Comparison of ENCODE assay signal across 15 cellular contexts in the genomic region with DNA sequence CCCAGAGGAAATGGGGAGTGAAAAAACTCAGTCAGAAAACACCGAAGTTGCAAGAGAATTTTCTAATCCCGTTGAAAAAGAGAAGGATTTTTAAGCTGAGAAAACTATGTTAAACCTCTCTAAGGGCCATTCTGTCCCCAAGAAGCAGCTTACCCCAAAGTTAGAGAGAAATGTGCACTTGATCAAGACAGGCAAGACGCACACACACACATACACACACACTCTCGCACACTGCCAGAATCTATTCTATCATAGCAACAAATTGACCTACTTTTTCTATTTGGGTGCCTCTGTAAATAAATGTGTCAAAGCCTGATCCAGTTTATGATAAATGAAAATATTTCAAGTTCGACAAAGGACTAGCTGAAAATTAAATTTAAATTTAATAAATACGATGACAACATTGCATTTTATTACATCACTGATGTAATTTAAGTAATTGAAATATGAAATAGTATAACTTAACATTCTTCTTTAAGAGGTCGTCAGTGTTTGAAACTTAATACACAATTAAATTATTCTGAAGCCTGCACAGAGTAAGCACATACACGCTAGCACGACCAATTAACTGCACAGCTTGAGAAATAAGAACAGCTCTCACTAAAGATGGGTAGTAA. TPM values are rescaled to one million over a fixed set of nuclear protein-coding genes. Genes with fewer than 3 reads are reported as not detected.
A peak's percentile ranks its signal among the peaks of the same experiment; 100 is the strongest.
DNase-seq lines count a peak whose midpoint lies in the region; ATAC-seq and TF ChIP-seq lines count a peak whose summit lies in the region.
"Had no signal": no experiment of that assay in that cellular context is flagged by ENCODE, and none has a peak within 500 bp of the region (broad histone marks: within the 10 kb centered on the region; RNA-seq: fewer than 3 reads in every experiment).

No MANE protein-coding gene starts in this region.

- H4K91ac ChIP-seq in IMR-90 (ENCODE audit: insufficient read depth, low read depth, low read length), result no peak overlapping the region

- no peaks in the 10 kb centered on the region for H3K27me3 Mint-ChIP-seq in natural killer cell treated with Interleukin-12 subunit alpha and Interleukin-12 subunit beta and Interleukin-15 and Interleukin-18, amount 100 ng/mL, for 72 hours

- H3K36me3 ChIP-seq in BLaER1, result peaks cover 23% of the 10 kb centered on the region
- peaks cover 3% of the 10 kb centered on the region; the same call in 1 of the 2 replicates for H3K36me3 ChIP-seq in IMR-90 (ENCODE audit: control insufficient read depth, insufficient read depth, low read length)
- H3K36me3 ChIP-seq in brain microvascular endothelial cell (replicated peaks), result no peaks in the 10 kb centered on the region

- H4K8ac ChIP-seq in IMR-90 (ENCODE audit: low read depth in 2 of 2, low read length in 2 of 2), result peak overlapping the region in 1 of 2 experiments; percentile 61; a peak in 1 of 4 replicates

- H3K56ac ChIP-seq in IMR-90 (ENCODE audit: extremely low read depth, insufficient read depth, low read length), result no peak overlapping the region

- no peak overlapping the region for H2BK15ac ChIP-seq in IMR-90 (ENCODE audit: low read depth, low read length)

- H2BK120ac ChIP-seq in IMR-90 (ENCODE audit: low read depth, low read length), result peak overlapping the region; percentile 29; the same call in 1 of the 2 replicates

- no TSS peak for BruUV-seq in IMR-90 (replicated peaks; lab: Mats Ljungman, UMichigan)

- peak overlapping the region; percentile 83 for H2BK5ac ChIP-seq in IMR-90 (ENCODE audit: low read depth, low read length, poor library complexity, severe bottlenecking)

- peak overlapping the region; percentile 93 to 97 for H3K27ac Mint-ChIP-seq in natural killer cell treated with Interleukin-12 subunit alpha and Interleukin-12 subunit beta and Interleukin-15 and Interleukin-18, amount 100 ng/mL, for 72 hours

- H3K4me1 ChIP-seq in BLaER1, result peaks cover 48% of the 10 kb centered on the region
- peaks cover 11% of the 10 kb centered on the region for H3K4me1 ChIP-seq in IMR-90 (ENCODE audit: control insufficient read depth, insufficient read depth, low read length)

- peak overlapping the region; percentile 94 for H3K4me3 Mint-ChIP-seq in natural killer cell treated with Interleukin-12 subunit alpha and Interleukin-12 subunit beta and Interleukin-15 and Interleukin-18, amount 100 ng/mL, for 72 hours
- H3K4me3 Mint-ChIP-seq: mesothelial cell of epicardium had no signal

- peaks cover 4% of the 10 kb centered on the region; the same call in 1 of the 2 replicates for H3K9me1 ChIP-seq in IMR-90 (ENCODE audit: insufficient read depth, low read length)

- intact Hi-C loops in IMR-90 (cut with micrococcal nuclease), result loop anchor here (2.0 to 10.0 kb wide), 2 partner anchors 225 to 1253 kb away; no protein-coding TSS in a partner anchor

- H3K23ac ChIP-seq in IMR-90 (ENCODE audit: low read depth, low read length), result peak overlapping the region; percentile 97; the same call in 1 of the 2 replicates

- no peak overlapping the region for H3K4me3 ChIP-seq in BLaER1
- H3K4me3 ChIP-seq in IMR-90 (ENCODE audit: insufficient read depth, low read depth, low read length), result no peak overlapping the region
- no peak overlapping the region for H3K4me3 ChIP-seq in brain microvascular endothelial cell (ENCODE audit: low read depth, low read length)

- H3K9me3 ChIP-seq in BLaER1, result no peaks in the 10 kb centered on the region
- no peaks in the 10 kb centered on the region for H3K9me3 ChIP-seq in IMR-90 (ENCODE audit: control insufficient read depth, insufficient read depth, low read length)

- H4K5ac ChIP-seq in IMR-90 (ENCODE audit: low read depth, low read length), result no peak overlapping the region

- H3K18ac ChIP-seq in IMR-90 (ENCODE audit: low read depth, low read length), result peak overlapping the region; percentile 18; the same call in 1 of the 2 replicates

- dilution Hi-C loops in IMR-90 (cut with HindIII; ENCODE audit: low sequenced_read_pairs, unreplicated experiment), result no loop called here

- peaks cover 100% of the 10 kb centered on the region for H4K20me1 ChIP-seq in BLaER1
- peaks cover 31% of the 10 kb centered on the region for H4K20me1 ChIP-seq in IMR-90 (ENCODE audit: insufficient read depth, low read length)

- no peak overlapping the region for H3K9ac ChIP-seq in BLaER1
- peak overlapping the region; percentile 55; the same call in 1 of the 2 replicates for H3K9ac ChIP-seq in IMR-90 (ENCODE audit: low read depth, low read length)

- TF ChIP-seq RAD21 in IMR-90 (IDR thresholded peaks at IDR 0.05; ENCODE audit: low read length), result no peak

- ATAC-seq in IMR-90 (ENCODE audit: low read depth) (no peak), HG02970 (IDR thresholded peaks at IDR 0.05; ENCODE audit: low FRiP score, unreplicated experiment) (no peak), HG02870 (IDR thresholded peaks at IDR 0.05; ENCODE audit: unreplicated experiment) (no peak)
- ATAC-seq in natural killer cell treated with Interleukin-12 subunit alpha and Interleukin-12 subunit beta and Interleukin-15 and Interleukin-18, amount 100 ng/mL, for 72 hours, result no peak

- WGBS in IMR-90 (ENCODE audit: extremely low coverage in 2 of 2, insufficient read length in 1 of 2), 2 experiments, result no CpG with 5 or more reads among the region's 9 CpGs

- H3K27ac ChIP-seq in BLaER1 (no peak overlapping the region), IMR-90 (ENCODE audit: insufficient read depth, low read length) (peak overlapping the region; percentile 68; the same call in 1 of the 2 replicates), brain microvascular endothelial cell (peak overlapping the region; percentile 2)

- TF ChIP-seq POLR2A in IMR-90 (IDR thresholded peaks at IDR 0.05; ENCODE audit: low read depth, low read length), result no peak

- CTCF ChIA-PET in IMR-90 (lab: Yijun Ruan, JAX), result interaction anchor here (0.7 kb wide), 1 partner anchor 380 kb away, joined by 3 read pairs; no protein-coding TSS in a partner anchor

- H3K79me1 ChIP-seq in IMR-90 (ENCODE audit: low read depth in 1 of 2, low read length in 2 of 2), result peaks cover 4 to 20% of the 10 kb centered on the region in 2 experiments; a peak in 3 of 4 replicates

- TF ChIP-seq CTCF in IMR-90 (conservative IDR thresholded peaks at IDR 0.05; ENCODE audit: low read depth, low read length) (no peak), brain microvascular endothelial cell (IDR thresholded peaks at IDR 0.05; ENCODE audit: low read depth, low read length, missing control alignments) (no peak)

- in situ Hi-C loops in IMR-90 (cut with MboI; ENCODE audit: low sequenced_read_pairs), result loop anchor here (5.0 kb wide), 1 partner anchor 500 kb away; no protein-coding TSS in a partner anchor
- in situ Hi-C loops in brain microvascular endothelial cell (cut with HindIII; ENCODE audit: low pct_ligation_motif_present, low sequenced_read_pairs), result no loop called here

- no peak overlapping the region for H2AFZ ChIP-seq in IMR-90 (replicated peaks; ENCODE audit: low read length, poor library complexity)

- peak overlapping the region; percentile 51 for H2BK20ac ChIP-seq in IMR-90 (ENCODE audit: low read depth, low read length)

- H3K27me3 ChIP-seq in BLaER1 (no peaks in the 10 kb centered on the region), IMR-90 (ENCODE audit: control insufficient read depth, insufficient read depth, low read length) (no peaks in the 10 kb centered on the region), brain microvascular endothelial cell (replicated peaks) (no peaks in the 10 kb centered on the region)

- H3K14ac ChIP-seq in IMR-90 (replicated peaks; ENCODE audit: low read depth, low read length), result peak overlapping the region; percentile 86

- H3K9me3 Mint-ChIP-seq in natural killer cell treated with Interleukin-12 subunit alpha and Interleukin-12 subunit beta and Interleukin-15 and Interleukin-18, amount 100 ng/mL, for 72 hours, result no peaks in the 10 kb centered on the region
- H3K9me3 Mint-ChIP-seq: mesothelial cell of epicardium had no signal

- POLR2A ChIA-PET in IMR-90 (lab: Charles Lee; ENCODE audit: unreplicated experiment), result no interaction called here

- H3K36me3 Mint-ChIP-seq in natural killer cell treated with Interleukin-12 subunit alpha and Interleukin-12 subunit beta and Interleukin-15 and Interleukin-18, amount 100 ng/mL, for 72 hours, result peaks cover 13% of the 10 kb centered on the region
- H3K36me3 Mint-ChIP-seq: mesothelial cell of epicardium had no signal

- peak overlapping the region; percentile 80; the same call in 1 of the 2 replicates for H3K4ac ChIP-seq in IMR-90 (ENCODE audit: low read depth, low read length)

- H3K4me2 ChIP-seq in BLaER1, result peak overlapping the region; percentile 80; the same call in 1 of the 2 replicates
- peak overlapping the region; percentile 63 for H3K4me2 ChIP-seq in IMR-90 (ENCODE audit: low read depth, low read length)

- H2AK5ac ChIP-seq in IMR-90 (ENCODE audit: low read depth, low read length), result no peak overlapping the region; the same call in 1 of the 2 replicates

- no peak overlapping the region for H2AK9ac ChIP-seq in IMR-90 (replicated peaks; ENCODE audit: low read depth, low read length, poor library complexity)

- H3K4me1 Mint-ChIP-seq in natural killer cell treated with Interleukin-12 subunit alpha and Interleukin-12 subunit beta and Interleukin-15 and Interleukin-18, amount 100 ng/mL, for 72 hours (ENCODE audit: low read depth in 2 of 2), result peaks cover 67 to 90% of the 10 kb centered on the region in 2 donors

- DNase-seq in IMR-90 (no peak), brain microvascular endothelial cell (no peak), NCI-H446 treated with DMSO at 0.1 percent for 48 hours (lab: John Stamatoyannopoulos, UW) (no peak)
- no peak for DNase-seq in natural killer cell treated with Interleukin-12 subunit alpha and Interleukin-12 subunit beta and Interleukin-15 and Interleukin-18, amount 100 ng/mL, for 72 hours (ENCODE audit: low spot score)
- DNase-seq in activated CD4-positive, CD25-positive, alpha-beta regulatory T cell treated with anti-CD3 and anti-CD28 coated beads, Interleukin-2, amount 50 U/mL, for 72 hours, result no peak
- DNase-seq: activated CD4-positive, alpha-beta T cell treated with anti-CD3 and anti-CD28 coated beads, Interleukin-2, amount 50 U/mL, for 48 hours; activated effector memory CD4-positive, alpha-beta T cell treated with anti-CD3 and anti-CD28 coated beads, Interleukin-2, amount 50 U/mL, for 16 hours; effector CD4-positive, alpha-beta T cell; H7; occipital lobe; small intestine had no signal

RNA-seq across cellular contexts. Expression of gene NFIL3, which starts 5.9 kb away (rescaled TPM):
- total RNA-seq in IMR-90 (2012; rRNA removed), result 27.6 and 29.4 TPM in 2 replicates
- polyA plus RNA-seq in IMR-90 (2012; rRNA removed), result 20.8 and 27.7 TPM in 2 replicates
- 11.9 and 12.8 TPM in 2 replicates for polyA plus RNA-seq in IMR-90 (2012; cell fraction: cytosol; rRNA removed)
- 6.6 and 66.1 TPM in 2 replicates for polyA plus RNA-seq in IMR-90 (2012; cell fraction: nucleus; rRNA removed; ENCODE audit: low replicate concordance)
- 10 to 100 TPM; 28.7 to 79.7 TPM for total RNA-seq in natural killer cell treated with Interleukin-12 subunit alpha and Interleukin-12 subunit beta and Interleukin-15 and Interleukin-18, amount 100 ng/mL, for 72 hours

RNA-seq across cellular contexts. Expression of gene AUH, which starts 56.0 kb away (rescaled TPM):
- 8.1 and 12.8 TPM in 2 replicates for total RNA-seq in IMR-90 (2012; rRNA removed)
- polyA plus RNA-seq in IMR-90 (2012; rRNA removed), result 5.7 and 5.9 TPM in 2 replicates
- 3.6 and 6.3 TPM in 2 replicates for polyA plus RNA-seq in IMR-90 (2012; cell fraction: cytosol; rRNA removed)
- polyA plus RNA-seq in IMR-90 (2012; cell fraction: nucleus; rRNA removed; ENCODE audit: low replicate concordance), result 4.0 and 11.1 TPM in 2 replicates
- total RNA-seq in natural killer cell treated with Interleukin-12 subunit alpha and Interleukin-12 subunit beta and Interleukin-15 and Interleukin-18, amount 100 ng/mL, for 72 hours, result 10 to 100 TPM; 19.4 to 25.2 TPM
